1 cellular context compared by ENCODE assay signal in the genomic region with DNA sequence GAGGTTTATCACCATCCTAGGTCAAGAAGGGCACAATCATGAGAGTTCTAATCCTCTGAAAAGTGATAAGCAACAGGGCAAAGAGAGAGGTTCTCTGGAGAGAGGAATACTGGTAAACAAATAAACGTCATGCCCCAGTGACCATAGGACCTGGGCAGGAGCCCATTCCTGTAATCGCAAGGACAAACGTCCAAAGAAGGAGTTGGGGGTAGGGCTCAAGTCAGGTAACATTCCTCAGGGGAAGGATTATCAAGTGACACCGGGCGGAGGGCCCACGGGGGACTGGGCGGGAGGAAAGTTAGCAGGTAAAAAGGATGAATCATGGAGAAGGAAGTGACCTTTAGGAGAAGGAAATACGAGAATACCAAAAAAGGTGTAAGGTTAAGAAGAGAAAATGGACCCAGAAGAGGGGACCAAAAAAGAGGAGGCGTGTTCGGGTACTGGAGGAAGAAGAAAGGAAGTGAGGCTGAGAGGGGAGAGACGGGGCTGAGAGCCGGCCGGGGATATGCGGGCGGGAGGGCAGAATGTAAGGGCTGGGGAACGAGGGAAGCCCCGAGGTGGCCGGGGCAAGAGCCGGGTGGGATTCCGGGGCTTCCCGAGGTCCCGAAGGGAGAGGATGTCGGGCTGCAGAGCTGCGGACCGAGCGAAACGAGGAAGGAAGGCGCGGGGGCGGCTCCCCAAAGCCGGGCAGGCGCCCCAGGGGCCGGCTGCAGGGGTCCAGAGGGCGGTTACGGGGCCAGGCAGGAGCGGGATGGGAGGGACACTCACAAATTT.
TF ChIP-seq lines count a peak whose summit lies in the region.

No MANE protein-coding gene starts in this region.

TF ChIP-seq in HepG2, 621 proteins besides CTCF, POLR2A, EP300 and RAD21 (continued from another document and continues in another):
- TF ChIP-seq, protein P1, sequence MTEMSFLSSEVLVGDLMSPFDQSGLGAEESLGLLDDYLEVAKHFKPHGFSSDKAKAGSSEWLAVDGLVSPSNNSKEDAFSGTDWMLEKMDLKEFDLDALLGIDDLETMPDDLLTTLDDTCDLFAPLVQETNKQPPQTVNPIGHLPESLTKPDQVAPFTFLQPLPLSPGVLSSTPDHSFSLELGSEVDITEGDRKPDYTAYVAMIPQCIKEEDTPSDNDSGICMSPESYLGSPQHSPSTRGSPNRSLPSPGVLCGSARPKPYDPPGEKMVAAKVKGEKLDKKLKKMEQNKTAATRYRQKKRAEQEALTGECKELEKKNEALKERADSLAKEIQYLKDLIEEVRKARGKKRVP (CRISPR knock-in tag; IDR thresholded peaks at IDR 0.05) = peak in 1 of 2 experiments; percentile 44; a peak in 2 of 4 replicates
- TF ChIP-seq SAP130 (CRISPR knock-in tag; IDR thresholded peaks at IDR 0.05; ENCODE audit: low read depth) (peak; percentile 65; the same call in 1 of the 2 replicates), KMT2B (CRISPR knock-in tag; IDR thresholded peaks at IDR 0.05) (0 out of 2 replicates have a peak, but pooled peaks have one; percentile 51), SALL2 (CRISPR knock-in tag; IDR thresholded peaks at IDR 0.05) (no peak), NR2F1 (CRISPR knock-in tag; IDR thresholded peaks at IDR 0.05) (no peak), SOX13 (IDR thresholded peaks at IDR 0.05) (no peak), SOX13 (CRISPR knock-in tag; conservative IDR thresholded peaks at IDR 0.05 in 1 of 2, IDR thresholded peaks at IDR 0.05 in 1 of 2) (peak in 1 of 2 experiments; percentile 24; a peak in 1 of 4 replicates), YEATS2 (CRISPR knock-in tag; IDR thresholded peaks at IDR 0.05; ENCODE audit: borderline replicate concordance) (0 out of 2 replicates have a peak, but pooled peaks have one; percentile 26), FOSL2 (CRISPR knock-in tag; IDR thresholded peaks at IDR 0.05) (peak; percentile 71), ZSCAN29 (CRISPR knock-in tag; conservative IDR thresholded peaks at IDR 0.05) (no peak), ZNF501 (CRISPR knock-in tag; IDR thresholded peaks at IDR 0.05) (0 out of 2 replicates have a peak, but pooled peaks have one; percentile 47), ZNF33A (CRISPR knock-in tag; IDR thresholded peaks at IDR 0.05; ENCODE audit: borderline replicate concordance) (no peak), MATR3 (CRISPR knock-in tag; IDR thresholded peaks at IDR 0.05) (no peak), CREB1 (IDR thresholded peaks at IDR 0.05) (no peak), CREB1 (CRISPR knock-in tag; IDR thresholded peaks at IDR 0.05) (peak; percentile 67), HDAC1 (CRISPR knock-in tag; IDR thresholded peaks at IDR 0.05) (peak; percentile 50), ETV5 (CRISPR knock-in tag; IDR thresholded peaks at IDR 0.05; ENCODE audit: borderline replicate concordance) (peak; percentile 30; the same call in 1 of the 2 replicates), CHD2 (IDR thresholded peaks at IDR 0.05; ENCODE audit: low read depth, low read length) (no peak), GTF3A (CRISPR knock-in tag; conservative IDR thresholded peaks at IDR 0.05) (no peak), ZNF274 (CRISPR knock-in tag; IDR thresholded peaks at IDR 0.05) (no peak), NFYB (CRISPR knock-in tag; IDR thresholded peaks at IDR 0.05) (no peak), FOXA3 (CRISPR knock-in tag; IDR thresholded peaks at IDR 0.05) (peak; percentile 24; the same call in 1 of the 2 replicates), ZNF788 (CRISPR knock-in tag; IDR thresholded peaks at IDR 0.05; ENCODE audit: borderline replicate concordance) (no peak), ZNF24 (IDR thresholded peaks at IDR 0.05) (no peak), KDM5A (IDR thresholded peaks at IDR 0.05; ENCODE audit: borderline replicate concordance, low read length) (peak; percentile 61; the same call in 1 of the 2 replicates), GABPB1 (CRISPR knock-in tag; IDR thresholded peaks at IDR 0.05) (peak; percentile 43; the same call in 1 of the 2 replicates), BCL6 (CRISPR knock-in tag; IDR thresholded peaks at IDR 0.05) (0 out of 2 replicates have a peak, but pooled peaks have one; percentile 18)
- TF ChIP-seq, protein P2, sequence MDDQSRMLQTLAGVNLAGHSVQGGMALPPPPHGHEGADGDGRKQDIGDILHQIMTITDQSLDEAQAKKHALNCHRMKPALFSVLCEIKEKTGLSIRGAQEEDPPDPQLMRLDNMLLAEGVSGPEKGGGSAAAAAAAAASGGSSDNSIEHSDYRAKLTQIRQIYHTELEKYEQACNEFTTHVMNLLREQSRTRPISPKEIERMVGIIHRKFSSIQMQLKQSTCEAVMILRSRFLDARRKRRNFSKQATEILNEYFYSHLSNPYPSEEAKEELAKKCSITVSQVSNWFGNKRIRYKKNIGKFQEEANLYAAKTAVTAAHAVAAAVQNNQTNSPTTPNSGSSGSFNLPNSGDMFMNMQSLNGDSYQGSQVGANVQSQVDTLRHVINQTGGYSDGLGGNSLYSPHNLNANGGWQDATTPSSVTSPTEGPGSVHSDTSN (CRISPR knock-in tag; IDR thresholded peaks at IDR 0.05; ENCODE audit: borderline replicate concordance) = no peak
- TF ChIP-seq, protein P3, sequence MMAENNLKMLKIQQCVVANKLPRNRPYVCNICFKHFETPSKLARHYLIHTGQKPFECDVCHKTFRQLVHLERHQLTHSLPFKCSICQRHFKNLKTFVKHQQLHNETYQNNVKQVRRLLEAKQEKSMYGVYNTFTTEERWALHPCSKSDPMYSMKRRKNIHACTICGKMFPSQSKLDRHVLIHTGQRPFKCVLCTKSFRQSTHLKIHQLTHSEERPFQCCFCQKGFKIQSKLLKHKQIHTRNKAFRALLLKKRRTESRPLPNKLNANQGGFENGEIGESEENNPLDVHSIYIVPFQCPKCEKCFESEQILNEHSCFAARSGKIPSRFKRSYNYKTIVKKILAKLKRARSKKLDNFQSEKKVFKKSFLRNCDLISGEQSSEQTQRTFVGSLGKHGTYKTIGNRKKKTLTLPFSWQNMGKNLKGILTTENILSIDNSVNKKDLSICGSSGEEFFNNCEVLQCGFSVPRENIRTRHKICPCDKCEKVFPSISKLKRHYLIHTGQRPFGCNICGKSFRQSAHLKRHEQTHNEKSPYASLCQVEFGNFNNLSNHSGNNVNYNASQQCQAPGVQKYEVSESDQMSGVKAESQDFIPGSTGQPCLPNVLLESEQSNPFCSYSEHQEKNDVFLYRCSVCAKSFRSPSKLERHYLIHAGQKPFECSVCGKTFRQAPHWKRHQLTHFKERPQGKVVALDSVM (CRISPR knock-in tag; IDR thresholded peaks at IDR 0.05) = no peak
- TF ChIP-seq, protein P4, sequence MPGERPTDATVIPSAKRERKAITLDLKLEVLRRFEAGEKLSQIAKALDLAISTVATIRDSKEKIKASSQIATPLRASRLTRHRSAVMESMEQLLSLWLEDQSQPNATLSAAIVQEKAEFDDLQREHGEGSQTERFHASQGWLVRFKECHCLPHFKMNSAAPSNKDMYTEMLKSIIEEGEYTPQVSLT (CRISPR knock-in tag; IDR thresholded peaks at IDR 0.05; ENCODE audit: borderline replicate concordance, low read depth) = no peak
- TF ChIP-seq, protein P5, sequence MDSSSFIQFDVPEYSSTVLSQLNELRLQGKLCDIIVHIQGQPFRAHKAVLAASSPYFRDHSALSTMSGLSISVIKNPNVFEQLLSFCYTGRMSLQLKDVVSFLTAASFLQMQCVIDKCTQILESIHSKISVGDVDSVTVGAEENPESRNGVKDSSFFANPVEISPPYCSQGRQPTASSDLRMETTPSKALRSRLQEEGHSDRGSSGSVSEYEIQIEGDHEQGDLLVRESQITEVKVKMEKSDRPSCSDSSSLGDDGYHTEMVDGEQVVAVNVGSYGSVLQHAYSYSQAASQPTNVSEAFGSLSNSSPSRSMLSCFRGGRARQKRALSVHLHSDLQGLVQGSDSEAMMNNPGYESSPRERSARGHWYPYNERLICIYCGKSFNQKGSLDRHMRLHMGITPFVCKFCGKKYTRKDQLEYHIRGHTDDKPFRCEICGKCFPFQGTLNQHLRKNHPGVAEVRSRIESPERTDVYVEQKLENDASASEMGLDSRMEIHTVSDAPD (CRISPR knock-in tag; IDR thresholded peaks at IDR 0.05) = no peak
- TF ChIP-seq, protein P6, sequence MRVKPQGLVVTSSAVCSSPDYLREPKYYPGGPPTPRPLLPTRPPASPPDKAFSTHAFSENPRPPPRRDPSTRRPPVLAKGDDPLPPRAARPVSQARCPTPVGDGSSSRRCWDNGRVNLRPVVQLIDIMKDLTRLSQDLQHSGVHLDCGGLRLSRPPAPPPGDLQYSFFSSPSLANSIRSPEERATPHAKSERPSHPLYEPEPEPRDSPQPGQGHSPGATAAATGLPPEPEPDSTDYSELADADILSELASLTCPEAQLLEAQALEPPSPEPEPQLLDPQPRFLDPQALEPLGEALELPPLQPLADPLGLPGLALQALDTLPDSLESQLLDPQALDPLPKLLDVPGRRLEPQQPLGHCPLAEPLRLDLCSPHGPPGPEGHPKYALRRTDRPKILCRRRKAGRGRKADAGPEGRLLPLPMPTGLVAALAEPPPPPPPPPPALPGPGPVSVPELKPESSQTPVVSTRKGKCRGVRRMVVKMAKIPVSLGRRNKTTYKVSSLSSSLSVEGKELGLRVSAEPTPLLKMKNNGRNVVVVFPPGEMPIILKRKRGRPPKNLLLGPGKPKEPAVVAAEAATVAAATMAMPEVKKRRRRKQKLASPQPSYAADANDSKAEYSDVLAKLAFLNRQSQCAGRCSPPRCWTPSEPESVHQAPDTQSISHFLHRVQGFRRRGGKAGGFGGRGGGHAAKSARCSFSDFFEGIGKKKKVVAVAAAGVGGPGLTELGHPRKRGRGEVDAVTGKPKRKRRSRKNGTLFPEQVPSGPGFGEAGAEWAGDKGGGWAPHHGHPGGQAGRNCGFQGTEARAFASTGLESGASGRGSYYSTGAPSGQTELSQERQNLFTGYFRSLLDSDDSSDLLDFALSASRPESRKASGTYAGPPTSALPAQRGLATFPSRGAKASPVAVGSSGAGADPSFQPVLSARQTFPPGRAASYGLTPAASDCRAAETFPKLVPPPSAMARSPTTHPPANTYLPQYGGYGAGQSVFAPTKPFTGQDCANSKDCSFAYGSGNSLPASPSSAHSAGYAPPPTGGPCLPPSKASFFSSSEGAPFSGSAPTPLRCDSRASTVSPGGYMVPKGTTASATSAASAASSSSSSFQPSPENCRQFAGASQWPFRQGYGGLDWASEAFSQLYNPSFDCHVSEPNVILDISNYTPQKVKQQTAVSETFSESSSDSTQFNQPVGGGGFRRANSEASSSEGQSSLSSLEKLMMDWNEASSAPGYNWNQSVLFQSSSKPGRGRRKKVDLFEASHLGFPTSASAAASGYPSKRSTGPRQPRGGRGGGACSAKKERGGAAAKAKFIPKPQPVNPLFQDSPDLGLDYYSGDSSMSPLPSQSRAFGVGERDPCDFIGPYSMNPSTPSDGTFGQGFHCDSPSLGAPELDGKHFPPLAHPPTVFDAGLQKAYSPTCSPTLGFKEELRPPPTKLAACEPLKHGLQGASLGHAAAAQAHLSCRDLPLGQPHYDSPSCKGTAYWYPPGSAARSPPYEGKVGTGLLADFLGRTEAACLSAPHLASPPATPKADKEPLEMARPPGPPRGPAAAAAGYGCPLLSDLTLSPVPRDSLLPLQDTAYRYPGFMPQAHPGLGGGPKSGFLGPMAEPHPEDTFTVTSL (CRISPR knock-in tag; IDR thresholded peaks at IDR 0.05; ENCODE audit: borderline replicate concordance) = peak; percentile 62; the same call in 1 of the 2 replicates
- TF ChIP-seq, protein P7, sequence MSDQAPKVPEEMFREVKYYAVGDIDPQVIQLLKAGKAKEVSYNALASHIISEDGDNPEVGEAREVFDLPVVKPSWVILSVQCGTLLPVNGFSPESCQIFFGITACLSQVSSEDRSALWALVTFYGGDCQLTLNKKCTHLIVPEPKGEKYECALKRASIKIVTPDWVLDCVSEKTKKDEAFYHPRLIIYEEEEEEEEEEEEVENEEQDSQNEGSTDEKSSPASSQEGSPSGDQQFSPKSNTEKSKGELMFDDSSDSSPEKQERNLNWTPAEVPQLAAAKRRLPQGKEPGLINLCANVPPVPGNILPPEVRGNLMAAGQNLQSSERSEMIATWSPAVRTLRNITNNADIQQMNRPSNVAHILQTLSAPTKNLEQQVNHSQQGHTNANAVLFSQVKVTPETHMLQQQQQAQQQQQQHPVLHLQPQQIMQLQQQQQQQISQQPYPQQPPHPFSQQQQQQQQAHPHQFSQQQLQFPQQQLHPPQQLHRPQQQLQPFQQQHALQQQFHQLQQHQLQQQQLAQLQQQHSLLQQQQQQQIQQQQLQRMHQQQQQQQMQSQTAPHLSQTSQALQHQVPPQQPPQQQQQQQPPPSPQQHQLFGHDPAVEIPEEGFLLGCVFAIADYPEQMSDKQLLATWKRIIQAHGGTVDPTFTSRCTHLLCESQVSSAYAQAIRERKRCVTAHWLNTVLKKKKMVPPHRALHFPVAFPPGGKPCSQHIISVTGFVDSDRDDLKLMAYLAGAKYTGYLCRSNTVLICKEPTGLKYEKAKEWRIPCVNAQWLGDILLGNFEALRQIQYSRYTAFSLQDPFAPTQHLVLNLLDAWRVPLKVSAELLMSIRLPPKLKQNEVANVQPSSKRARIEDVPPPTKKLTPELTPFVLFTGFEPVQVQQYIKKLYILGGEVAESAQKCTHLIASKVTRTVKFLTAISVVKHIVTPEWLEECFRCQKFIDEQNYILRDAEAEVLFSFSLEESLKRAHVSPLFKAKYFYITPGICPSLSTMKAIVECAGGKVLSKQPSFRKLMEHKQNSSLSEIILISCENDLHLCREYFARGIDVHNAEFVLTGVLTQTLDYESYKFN (CRISPR knock-in tag; conservative IDR thresholded peaks at IDR 0.05) = peak; percentile 37; the same call in 1 of the 2 replicates
- TF ChIP-seq, protein P8, sequence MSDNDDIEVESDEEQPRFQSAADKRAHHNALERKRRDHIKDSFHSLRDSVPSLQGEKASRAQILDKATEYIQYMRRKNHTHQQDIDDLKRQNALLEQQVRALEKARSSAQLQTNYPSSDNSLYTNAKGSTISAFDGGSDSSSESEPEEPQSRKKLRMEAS (IDR thresholded peaks at IDR 0.05) = 0 out of 2 replicates have a peak, but pooled peaks have one; percentile 21
- TF ChIP-seq, protein P9, sequence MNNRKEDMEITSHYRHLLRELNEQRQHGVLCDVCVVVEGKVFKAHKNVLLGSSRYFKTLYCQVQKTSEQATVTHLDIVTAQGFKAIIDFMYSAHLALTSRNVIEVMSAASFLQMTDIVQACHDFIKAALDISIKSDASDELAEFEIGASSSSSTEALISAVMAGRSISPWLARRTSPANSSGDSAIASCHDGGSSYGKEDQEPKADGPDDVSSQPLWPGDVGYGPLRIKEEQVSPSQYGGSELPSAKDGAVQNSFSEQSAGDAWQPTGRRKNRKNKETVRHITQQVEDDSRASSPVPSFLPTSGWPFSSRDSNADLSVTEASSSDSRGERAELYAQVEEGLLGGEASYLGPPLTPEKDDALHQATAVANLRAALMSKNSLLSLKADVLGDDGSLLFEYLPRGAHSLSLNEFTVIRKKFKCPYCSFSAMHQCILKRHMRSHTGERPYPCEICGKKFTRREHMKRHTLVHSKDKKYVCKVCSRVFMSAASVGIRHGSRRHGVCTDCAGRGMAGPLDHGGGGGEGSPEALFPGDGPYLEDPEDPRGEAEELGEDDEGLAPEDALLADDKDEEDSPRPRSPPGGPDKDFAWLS (CRISPR knock-in tag; IDR thresholded peaks at IDR 0.05; ENCODE audit: borderline replicate concordance) = no peak
- TF ChIP-seq, protein P10, sequence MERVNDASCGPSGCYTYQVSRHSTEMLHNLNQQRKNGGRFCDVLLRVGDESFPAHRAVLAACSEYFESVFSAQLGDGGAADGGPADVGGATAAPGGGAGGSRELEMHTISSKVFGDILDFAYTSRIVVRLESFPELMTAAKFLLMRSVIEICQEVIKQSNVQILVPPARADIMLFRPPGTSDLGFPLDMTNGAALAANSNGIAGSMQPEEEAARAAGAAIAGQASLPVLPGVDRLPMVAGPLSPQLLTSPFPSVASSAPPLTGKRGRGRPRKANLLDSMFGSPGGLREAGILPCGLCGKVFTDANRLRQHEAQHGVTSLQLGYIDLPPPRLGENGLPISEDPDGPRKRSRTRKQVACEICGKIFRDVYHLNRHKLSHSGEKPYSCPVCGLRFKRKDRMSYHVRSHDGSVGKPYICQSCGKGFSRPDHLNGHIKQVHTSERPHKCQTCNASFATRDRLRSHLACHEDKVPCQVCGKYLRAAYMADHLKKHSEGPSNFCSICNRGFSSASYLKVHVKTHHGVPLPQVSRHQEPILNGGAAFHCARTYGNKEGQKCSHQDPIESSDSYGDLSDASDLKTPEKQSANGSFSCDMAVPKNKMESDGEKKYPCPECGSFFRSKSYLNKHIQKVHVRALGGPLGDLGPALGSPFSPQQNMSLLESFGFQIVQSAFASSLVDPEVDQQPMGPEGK (CRISPR knock-in tag; IDR thresholded peaks at IDR 0.05) = peak; percentile 22; the same call in 1 of the 2 replicates
